8 cellular contexts compared by ENCODE assay signal in genomic region chr14:90383731-90384542, GRCh38. TPM values are rescaled to one million over a fixed set of nuclear protein-coding genes. Genes with fewer than 3 reads are reported as not detected.
DNase-seq lines count a peak whose midpoint lies in the region; ATAC-seq and TF ChIP-seq lines count a peak whose summit lies in the region.

No MANE protein-coding gene starts in this region.

- no peaks in the 10 kb centered on the region for H3K36me3 Mint-ChIP-seq in activated naive CD4-positive, alpha-beta T cell treated with anti-CD3 and anti-CD28 coated beads for 36 hours (ENCODE audit: low read depth)
- H3K36me3 Mint-ChIP-seq in progenitor cell of endocrine pancreas (ENCODE audit: insufficient read depth) = no peaks in the 10 kb centered on the region

- H3K4me1 ChIP-seq in heart left ventricle = peaks cover 4 to 47% (median 27%) of the 10 kb centered on the region in 12 donors

- intact Hi-C loops in activated naive CD4-positive, alpha-beta T cell treated with anti-CD3 and anti-CD28 coated beads for 36 hours (cut with micrococcal nuclease) = loop anchor here (1.0 to 10.0 kb wide), 14 partner anchors 12 to 1559 kb away; partner anchors contain the start of genes DGLUCY, NRDE2, PSMC1 and RPS6KA5
- intact Hi-C loops in heart left ventricle (cut with DNase I) = loop anchor here in 9 of 10 donors (1.0 to 5.0 kb wide), 11 partner anchors 12 to 375 kb away; partner anchors contain the start of genes CALM1 (in 6 of the 9) and NRDE2 (in 5 of the 9)

- CTCF ChIA-PET in activated naive CD4-positive, alpha-beta T cell treated with anti-CD3 and anti-CD28 coated beads for 36 hours (lab: Charles Lee) = interaction anchor here (1.0 to 2.6 kb wide), 8 partner anchors 12 to 314 kb away, joined by 3 to 12 read pairs (median 5); no protein-coding TSS in a partner anchor

- WGBS in heart left ventricle, 4 donors = 1 to 2% (median 2%) methylated on average over 32 to 37 of the region's 37 CpGs

- ATAC-seq in HG03457 (IDR thresholded peaks at IDR 0.05; ENCODE audit: unreplicated experiment) = peak; percentile 15
- ATAC-seq in heart left ventricle = peak; percentile 9 to 46 (median 29)
- ATAC-seq in HG03108 (IDR thresholded peaks at IDR 0.05; ENCODE audit: unreplicated experiment) = no peak

- no peaks in the 10 kb centered on the region for H3K36me3 ChIP-seq in heart left ventricle

- H3K9me3 ChIP-seq in heart left ventricle = no peaks in the 10 kb centered on the region

- H3K9me3 Mint-ChIP-seq in activated naive CD4-positive, alpha-beta T cell treated with anti-CD3 and anti-CD28 coated beads for 36 hours = no peaks in the 10 kb centered on the region
- H3K9me3 Mint-ChIP-seq in progenitor cell of endocrine pancreas (ENCODE audit: low read depth) = no peaks in the 10 kb centered on the region

- no peaks in the 10 kb centered on the region for H3K27me3 ChIP-seq in heart left ventricle

- no peaks in the 10 kb centered on the region for H3K27me3 Mint-ChIP-seq in activated naive CD4-positive, alpha-beta T cell treated with anti-CD3 and anti-CD28 coated beads for 36 hours (ENCODE audit: low read depth)
- H3K27me3 Mint-ChIP-seq in progenitor cell of endocrine pancreas = no peaks in the 10 kb centered on the region

- DNase-seq in NCI-H2196 (lab: John Stamatoyannopoulos, UW; ENCODE audit: unreplicated experiment) (peak; percentile 24), NCI-H2196 treated with DMSO at 0.1 percent for 48 hours (lab: John Stamatoyannopoulos, UW; ENCODE audit: unreplicated experiment) (no peak), RPMI8226 (peak; percentile 17), heart left ventricle (peak; percentile 59 to 79 (median 69)), progenitor cell of endocrine pancreas (ENCODE audit: low spot score, unreplicated experiment) (peak; percentile 45)
- DNase-seq in activated naive CD4-positive, alpha-beta T cell treated with anti-CD3 and anti-CD28 coated beads for 36 hours = peak; percentile 74

- no peak overlapping the region for H3K27ac Mint-ChIP-seq in activated naive CD4-positive, alpha-beta T cell treated with anti-CD3 and anti-CD28 coated beads for 36 hours
- no peak overlapping the region for H3K27ac Mint-ChIP-seq in progenitor cell of endocrine pancreas

- H3K4me3 ChIP-seq in heart left ventricle = peak overlapping the region; percentile 20 to 80 (median 66)

- TF ChIP-seq CTCF in heart left ventricle (IDR thresholded peaks at IDR 0.05) = peak in 1 of 12 donors; percentile 8
- TF ChIP-seq CTCF in progenitor cell of endocrine pancreas (IDR thresholded peaks at IDR 0.05; ENCODE audit: unreplicated experiment) = no peak

- H3K4me3 Mint-ChIP-seq in activated naive CD4-positive, alpha-beta T cell treated with anti-CD3 and anti-CD28 coated beads for 36 hours = no peak overlapping the region
- no peak overlapping the region for H3K4me3 Mint-ChIP-seq in progenitor cell of endocrine pancreas (ENCODE audit: low read depth)

- H3K27ac ChIP-seq in heart left ventricle = peak overlapping the region; percentile 98 to 100 (median 99)

- TF ChIP-seq POLR2A in heart left ventricle (IDR thresholded peaks at IDR 0.05) = peak in 1 of 2 donors; percentile 17

- H3K4me1 Mint-ChIP-seq in activated naive CD4-positive, alpha-beta T cell treated with anti-CD3 and anti-CD28 coated beads for 36 hours (ENCODE audit: low read depth) = peaks cover 30% of the 10 kb centered on the region
- H3K4me1 Mint-ChIP-seq in progenitor cell of endocrine pancreas (ENCODE audit: low read depth) = peaks cover 32% of the 10 kb centered on the region

RNA-seq across cellular contexts. Expression of gene CALM1, which starts 12.9 kb away (rescaled TPM):
- total RNA-seq in activated naive CD4-positive, alpha-beta T cell treated with anti-CD3 and anti-CD28 coated beads for 36 hours = 100 to 1,000 TPM; 404 to 409 TPM
- total RNA-seq in heart left ventricle (100 to 1,000 TPM; 397 to 784 (median 503) TPM), progenitor cell of endocrine pancreas (320 and 331 TPM in 2 replicates)
- polyA plus RNA-seq in heart left ventricle = 100 to 1,000 TPM; 307 to 388 TPM

RNA-seq across cellular contexts. Expression of gene NRDE2, which starts 52.2 kb away (rescaled TPM):
- 10 to 100 TPM; 22.0 to 23.1 TPM for total RNA-seq in activated naive CD4-positive, alpha-beta T cell treated with anti-CD3 and anti-CD28 coated beads for 36 hours
- total RNA-seq in heart left ventricle = 10 to 100 TPM in 5 of 9 donors, 1 to 10 TPM in 4; 5.2 to 15.4 (median 10.7) TPM
- 1 to 10 TPM; 5.3 to 7.2 TPM for polyA plus RNA-seq in heart left ventricle
- total RNA-seq in progenitor cell of endocrine pancreas = 36.7 and 38.2 TPM in 2 replicates
